ENCODE assay signal across 9 cellular contexts in the genomic region with DNA sequence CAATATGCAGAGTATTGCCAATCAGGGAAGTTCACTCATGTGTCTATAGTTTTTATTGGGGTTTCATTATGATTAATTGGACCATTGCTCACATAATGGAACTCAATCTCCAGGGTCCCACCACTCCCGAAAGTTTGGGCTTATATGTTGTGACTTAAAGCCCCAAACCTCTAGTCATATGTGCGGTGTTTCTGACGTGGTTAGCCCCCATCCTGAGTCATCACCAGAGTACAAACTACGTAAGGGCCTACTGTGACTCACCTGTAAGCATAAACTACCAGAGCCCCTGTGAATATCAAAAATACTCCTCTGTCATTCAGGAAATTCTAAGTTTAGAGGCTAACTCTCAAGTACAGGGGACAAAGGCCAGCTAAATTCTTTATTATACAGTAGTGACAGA. TPM values are rescaled to one million over a fixed set of nuclear protein-coding genes. Genes with fewer than 3 reads are reported as not detected.
DNase-seq lines count a peak whose midpoint lies in the region; ATAC-seq, FAIRE-seq and TF ChIP-seq lines count a peak whose summit lies in the region.
"Had no signal": no experiment of that assay in that cellular context is flagged by ENCODE, and none has a peak within 500 bp of the region (broad histone marks: within the 10 kb centered on the region; RNA-seq: fewer than 3 reads in every experiment).

No MANE protein-coding gene starts in this region.

- ATAC-seq in HG03432 (IDR thresholded peaks at IDR 0.05; ENCODE audit: unreplicated experiment), result peak; percentile 66
- peak; percentile 67 for ATAC-seq in naive thymus-derived CD4-positive, alpha-beta T cell
- ATAC-seq in Right ventricle myocardium inferior, result no peak

- no peaks in the 10 kb centered on the region for H3K9me3 Mint-ChIP-seq in naive thymus-derived CD4-positive, alpha-beta T cell

- no peak overlapping the region for H3K4me3 ChIP-seq in naive thymus-derived CD4-positive, alpha-beta T cell (ENCODE audit: low read length)
- H3K4me3 ChIP-seq: cardiac muscle cell had no signal

- intact Hi-C loops in naive thymus-derived CD4-positive, alpha-beta T cell (cut with micrococcal nuclease), result loop anchor here in 1 of 2 donors (10.0 kb wide), 1 partner anchor 661 kb away; the partner anchor contains the start of gene PJA1
- intact Hi-C loops in Right ventricle myocardium inferior (cut with DNase I), result no loop called here

- FAIRE-seq in D721Med (lab: Jason Lieb, UNC), result no peak

- no peak overlapping the region for H3K27ac ChIP-seq in naive thymus-derived CD4-positive, alpha-beta T cell (ENCODE audit: low read depth, low read length)
- H3K27ac ChIP-seq: cardiac muscle cell had no signal

- H3K36me3 ChIP-seq in naive thymus-derived CD4-positive, alpha-beta T cell (ENCODE audit: control insufficient read depth in 2 of 3, insufficient read depth in 3 of 3, low read length in 3 of 3), result no peaks in the 10 kb centered on the region
- H3K36me3 ChIP-seq: cardiac muscle cell had no signal

- POLR2A ChIA-PET in naive thymus-derived CD4-positive, alpha-beta T cell (lab: Charles Lee), result no interaction called here

- peaks cover 0 to 5% of the 10 kb centered on the region in 2 donors for H3K4me1 ChIP-seq in naive thymus-derived CD4-positive, alpha-beta T cell (ENCODE audit: control insufficient read depth in 2 of 2, insufficient read depth in 2 of 2, low read length in 2 of 2)

- TF ChIP-seq CTCF in D721Med (IDR thresholded peaks at IDR 0.05; ENCODE audit: insufficient read depth, missing control alignments), result no peak

- no peaks in the 10 kb centered on the region for H3K9me3 ChIP-seq in naive thymus-derived CD4-positive, alpha-beta T cell (ENCODE audit: control insufficient read depth in 2 of 3, low read length in 3 of 3)

- no peaks in the 10 kb centered on the region for H3K27me3 ChIP-seq in naive thymus-derived CD4-positive, alpha-beta T cell (ENCODE audit: control insufficient read depth in 2 of 2, insufficient read depth in 2 of 2, low read length in 2 of 2)
- H3K27me3 ChIP-seq: cardiac muscle cell had no signal

- CTCF ChIA-PET in naive thymus-derived CD4-positive, alpha-beta T cell (lab: Charles Lee), result no interaction called here

- H3K4me1 Mint-ChIP-seq in naive thymus-derived CD4-positive, alpha-beta T cell, result peaks cover 20 to 87% (median 70%) of the 10 kb centered on the region in 7 donors

- peaks cover 0 to 2% (median 0%) of the 10 kb centered on the region in 5 donors for H3K36me3 Mint-ChIP-seq in naive thymus-derived CD4-positive, alpha-beta T cell

- H3K27ac Mint-ChIP-seq in naive thymus-derived CD4-positive, alpha-beta T cell, result peak overlapping the region in 6 of 9 donors; percentile 9 to 80 (median 52)

- peak overlapping the region in 2 of 10 donors; percentile 3 to 25 for H3K4me3 Mint-ChIP-seq in naive thymus-derived CD4-positive, alpha-beta T cell

- DNase-seq in Daoy (ENCODE audit: low read depth), result peak; percentile 27
- peak; percentile 69 to 73 for DNase-seq in activated T-cell treated with anti-CD3 and anti-CD28 coated beads, Interleukin-2, amount 50 U/mL, for 48 hours
- DNase-seq in naive thymus-derived CD4-positive, alpha-beta T cell, result peak in 1 of 9 donors; percentile 32
- no peak for DNase-seq in ureter (ENCODE audit: low spot score)
- no peak for DNase-seq in ecto neural progenitor cell (ENCODE audit: low spot score)
- DNase-seq in D721Med (ENCODE audit: insufficient read length, low spot score), result no peak
- DNase-seq in Right ventricle myocardium inferior (ENCODE audit: missing footprints), result no peak

- H3K27me3 Mint-ChIP-seq in naive thymus-derived CD4-positive, alpha-beta T cell, result no peaks in the 10 kb centered on the region

RNA-seq across cellular contexts. Expression of gene YIPF6, which starts 5.4 kb away (rescaled TPM):
- total RNA-seq in Daoy (2014; rRNA removed; shearing (Covaris generic)), result 16.6 and 31.3 TPM in 2 replicates
- total RNA-seq in naive thymus-derived CD4-positive, alpha-beta T cell, result 10 to 100 TPM in 4 of 5 experiments, 1 to 10 TPM in 1; 8.0 to 17.0 (median 14.2) TPM
- 10 to 100 TPM; 15.4 to 17.7 TPM for polyA plus RNA-seq in naive thymus-derived CD4-positive, alpha-beta T cell
- total RNA-seq in ureter, result 41.3 TPM
- total RNA-seq in Right ventricle myocardium inferior, result 31.9 TPM

Comparison
In these comparisons a context has a peak if more than half of its experiments do, and no peak if none do; other contexts are left out.
1. DNase-seq: peak in Daoy (single experiment) and activated T-cell treated with anti-CD3 and anti-CD28 coated beads, Interleukin-2, amount 50 U/mL, for 48 hours (2 of 2); none in ureter (single experiment), ecto neural progenitor cell (single experiment), D721Med (single experiment) and Right ventricle myocardium inferior (single experiment).